19 cellular contexts compared by ENCODE assay signal in the genomic region with DNA sequence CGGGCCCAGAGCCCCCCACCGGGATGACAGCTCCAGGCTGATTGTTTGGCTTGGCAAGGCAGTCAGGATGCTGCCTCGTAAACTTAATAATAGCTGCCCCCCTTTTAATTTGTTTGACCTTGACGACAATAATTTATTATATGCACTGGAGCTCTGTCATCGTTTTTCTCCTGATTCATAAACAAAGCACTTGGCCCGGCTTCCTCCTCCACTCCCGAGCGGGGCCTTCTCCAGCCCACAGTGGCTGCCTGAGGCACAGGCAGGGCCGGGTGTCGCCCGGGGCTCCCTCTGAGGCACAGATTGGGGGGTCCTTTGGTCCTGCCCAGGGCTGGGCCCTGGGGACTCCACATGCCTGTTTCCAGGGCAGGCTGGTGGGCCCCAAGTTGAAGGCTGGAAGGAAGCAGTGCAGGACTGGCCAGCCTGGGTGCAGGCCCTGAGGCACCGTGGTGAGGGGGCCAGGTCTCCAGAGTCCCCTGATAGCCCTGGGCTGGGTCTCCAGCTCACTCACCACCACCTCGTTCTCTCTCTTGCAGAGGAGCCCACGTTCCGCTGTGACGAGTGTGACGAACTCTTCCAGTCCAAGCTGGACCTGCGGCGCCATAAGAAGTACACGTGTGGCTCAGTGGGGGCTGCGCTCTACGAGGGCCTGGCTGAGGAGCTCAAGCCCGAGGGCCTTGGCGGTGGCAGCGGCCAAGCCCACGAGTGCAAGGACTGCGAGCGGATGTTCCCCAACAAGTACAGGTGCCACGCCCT. TPM values are rescaled to one million over a fixed set of nuclear protein-coding genes. Genes with fewer than 3 reads are reported as not detected.
DNase-seq lines count a peak whose midpoint lies in the region; ATAC-seq and TF ChIP-seq lines count a peak whose summit lies in the region.
"Had no signal": no experiment of that assay in that cellular context is flagged by ENCODE, and none has a peak within 500 bp of the region (broad histone marks: within the 10 kb centered on the region; RNA-seq: fewer than 3 reads in every experiment).

No MANE protein-coding gene starts in this region.

- H3K4me3 Mint-ChIP-seq in brain, result no peak overlapping the region
- H3K4me3 Mint-ChIP-seq in activated CD8-positive, alpha-beta T cell treated with anti-CD3 and anti-CD28 coated beads, Interleukin-2, amount 10 ng/mL, durations not matched to agents 7 days and 5 days, result no peak overlapping the region
- H3K4me3 Mint-ChIP-seq: activated CD8-positive, alpha-beta memory T cell treated with anti-CD3 and anti-CD28 coated beads, Interleukin-2, amount 10 ng/mL, durations not matched to agents 7 days and 5 days; memory B cell; natural killer cell treated with Interleukin-12 subunit alpha and Interleukin-12 subunit beta and Interleukin-15 and Interleukin-18, amount 100 ng/mL, for 72 hours; T-helper 17 cell had no signal

- no peaks in the 10 kb centered on the region for H3K36me3 Mint-ChIP-seq in brain
- H3K36me3 Mint-ChIP-seq in activated CD8-positive, alpha-beta T cell treated with anti-CD3 and anti-CD28 coated beads, Interleukin-2, amount 10 ng/mL, durations not matched to agents 7 days and 5 days (ENCODE audit: low read depth), result no peaks in the 10 kb centered on the region
- H3K36me3 Mint-ChIP-seq: activated CD8-positive, alpha-beta memory T cell treated with anti-CD3 and anti-CD28 coated beads, Interleukin-2, amount 10 ng/mL, durations not matched to agents 7 days and 5 days; memory B cell; natural killer cell treated with Interleukin-12 subunit alpha and Interleukin-12 subunit beta and Interleukin-15 and Interleukin-18, amount 100 ng/mL, for 72 hours had no signal

- in situ Hi-C loops in GM13977 (cut with MboI; ENCODE audit: low pct_unique_long_range_greater_than_20kb, low sequenced_read_pairs, unreplicated experiment), result no loop called here

- POLR2A ChIA-PET in activated CD8-positive, alpha-beta T cell treated with anti-CD3 and anti-CD28 coated beads, Interleukin-2, amount 10 ng/mL, durations not matched to agents 7 days and 5 days (lab: Charles Lee), result no interaction called here

- intact Hi-C loops in Right ventricle myocardium superior (cut with DNase I), result loop anchor here (10.0 kb wide), 1 partner anchor 118 kb away; no protein-coding TSS in a partner anchor

- H3K36me3 ChIP-seq in right atrium auricular region, result no peaks in the 10 kb centered on the region

- H3K9me3 ChIP-seq in right atrium auricular region, result no peaks in the 10 kb centered on the region
- H3K9me3 ChIP-seq: stomach had no signal

- H3K4me1 ChIP-seq in right atrium auricular region, result no peaks in the 10 kb centered on the region

- no peak overlapping the region for H3K27ac ChIP-seq in right atrium auricular region
- H3K27ac ChIP-seq: stomach had no signal

- H3K27me3 Mint-ChIP-seq in brain, result peaks cover 3% of the 10 kb centered on the region
- no peaks in the 10 kb centered on the region for H3K27me3 Mint-ChIP-seq in activated CD8-positive, alpha-beta T cell treated with anti-CD3 and anti-CD28 coated beads, Interleukin-2, amount 10 ng/mL, durations not matched to agents 7 days and 5 days (ENCODE audit: low read depth)
- H3K27me3 Mint-ChIP-seq: activated CD8-positive, alpha-beta memory T cell treated with anti-CD3 and anti-CD28 coated beads, Interleukin-2, amount 10 ng/mL, durations not matched to agents 7 days and 5 days had no signal

- peak overlapping the region in 3 of 5 experiments; percentile 67 to 85 (median 73) for H3K27ac Mint-ChIP-seq in brain
- no peak overlapping the region for H3K27ac Mint-ChIP-seq in activated CD8-positive, alpha-beta T cell treated with anti-CD3 and anti-CD28 coated beads, Interleukin-2, amount 10 ng/mL, durations not matched to agents 7 days and 5 days
- H3K27ac Mint-ChIP-seq: activated CD8-positive, alpha-beta memory T cell treated with anti-CD3 and anti-CD28 coated beads, Interleukin-2, amount 10 ng/mL, durations not matched to agents 7 days and 5 days; memory B cell; natural killer cell treated with Interleukin-12 subunit alpha and Interleukin-12 subunit beta and Interleukin-15 and Interleukin-18, amount 100 ng/mL, for 72 hours; T-helper 17 cell had no signal

- H3K4me1 Mint-ChIP-seq in brain, result peaks cover 57% of the 10 kb centered on the region
- H3K4me1 Mint-ChIP-seq in activated CD8-positive, alpha-beta T cell treated with anti-CD3 and anti-CD28 coated beads, Interleukin-2, amount 10 ng/mL, durations not matched to agents 7 days and 5 days (ENCODE audit: low read depth), result no peaks in the 10 kb centered on the region
- H3K4me1 Mint-ChIP-seq: activated CD8-positive, alpha-beta memory T cell treated with anti-CD3 and anti-CD28 coated beads, Interleukin-2, amount 10 ng/mL, durations not matched to agents 7 days and 5 days; memory B cell had no signal

- ATAC-seq in Right ventricle myocardium superior (ENCODE audit: poor library complexity) (no peak), GM19455 (IDR thresholded peaks at IDR 0.05; ENCODE audit: unreplicated experiment) (no peak)
- no peak for ATAC-seq in activated CD8-positive, alpha-beta T cell treated with anti-CD3 and anti-CD28 coated beads, Interleukin-2, amount 10 ng/mL, durations not matched to agents 7 days and 5 days
- ATAC-seq: activated CD8-positive, alpha-beta memory T cell treated with anti-CD3 and anti-CD28 coated beads, Interleukin-2, amount 10 ng/mL, durations not matched to agents 7 days and 5 days; natural killer cell treated with Interleukin-12 subunit alpha and Interleukin-12 subunit beta and Interleukin-15 and Interleukin-18, amount 100 ng/mL, for 72 hours; T-helper 17 cell had no signal

- TF ChIP-seq CTCF in right atrium auricular region (IDR thresholded peaks at IDR 0.05), result no peak
- no peak for TF ChIP-seq CTCF in brain (conservative IDR thresholded peaks at IDR 0.05)
- no peak for TF ChIP-seq CTCF in GM13977 (IDR thresholded peaks at IDR 0.05; ENCODE audit: extremely low read depth, insufficient read depth, missing control alignments)

- no peaks in the 10 kb centered on the region for H3K27me3 ChIP-seq in right atrium auricular region

- H3K4me3 ChIP-seq in right atrium auricular region, result no peak overlapping the region
- H3K4me3 ChIP-seq: stomach had no signal

- CTCF ChIA-PET in activated CD8-positive, alpha-beta T cell treated with anti-CD3 and anti-CD28 coated beads, Interleukin-2, amount 10 ng/mL, durations not matched to agents 7 days and 5 days (lab: Charles Lee), result no interaction called here

- H3K9me3 Mint-ChIP-seq in brain, result no peaks in the 10 kb centered on the region
- no peaks in the 10 kb centered on the region for H3K9me3 Mint-ChIP-seq in activated CD8-positive, alpha-beta T cell treated with anti-CD3 and anti-CD28 coated beads, Interleukin-2, amount 10 ng/mL, durations not matched to agents 7 days and 5 days (ENCODE audit: insufficient read depth)
- H3K9me3 Mint-ChIP-seq: memory B cell; natural killer cell treated with Interleukin-12 subunit alpha and Interleukin-12 subunit beta and Interleukin-15 and Interleukin-18, amount 100 ng/mL, for 72 hours had no signal

- DNase-seq in Right ventricle myocardium superior (peak; percentile 32), right atrium auricular region (ENCODE audit: low spot score) (no peak), M059J (ENCODE audit: low read depth) (peak; percentile 44), stromal cell of bone marrow (ENCODE audit: low read depth) (peak; percentile 42), GM13977 (ENCODE audit: low spot score) (no peak)
- no peak for DNase-seq in activated CD8-positive, alpha-beta T cell treated with anti-CD3 and anti-CD28 coated beads, Interleukin-2, amount 10 ng/mL, durations not matched to agents 7 days and 5 days
- DNase-seq: activated CD8-positive, alpha-beta memory T cell treated with anti-CD3 and anti-CD28 coated beads, Interleukin-2, amount 10 ng/mL, durations not matched to agents 7 days and 5 days; aorta; Calu3; cortex of kidney; NCI-H2227 treated with DMSO at 0.1 percent for 48 hours; SIG-M5; stimulated activated CD4-positive, alpha-beta T cell treated with anti-CD3 and anti-CD28 coated beads, Interleukin-15, amount 100 ng/mL, for 24 hours; stomach; T-helper 17 cell had no signal

RNA-seq across cellular contexts. Expression of gene ARHGEF16, which starts 52.0 kb away (rescaled TPM):
- total RNA-seq in Right ventricle myocardium superior (0.89 TPM), right atrium auricular region (1 to 10 TPM in 1 of 2 donors, under 1 TPM in 1; 0.22 to 1.5 TPM)
- total RNA-seq in M059J (2014; rRNA removed; shearing (Covaris generic)), result 0.59 and 3.0 TPM in 2 replicates
- polyA plus RNA-seq in brain (ENCODE audit: insufficient read depth, low read depth, low replicate concordance), result 13.5 TPM
- total RNA-seq in activated CD8-positive, alpha-beta T cell treated with anti-CD3 and anti-CD28 coated beads, Interleukin-2, amount 10 ng/mL, durations not matched to agents 7 days and 5 days, result not detected
- total RNA-seq: activated CD8-positive, alpha-beta memory T cell treated with anti-CD3 and anti-CD28 coated beads, Interleukin-2, amount 10 ng/mL, durations not matched to agents 7 days and 5 days; natural killer cell treated with Interleukin-12 subunit alpha and Interleukin-12 subunit beta and Interleukin-15 and Interleukin-18, amount 100 ng/mL, for 72 hours had no signal

Comparison
In these comparisons a context has a peak if more than half of its experiments do, and no peak if none do; other contexts are left out.
1. DNase-seq: peak in Right ventricle myocardium superior (single experiment), M059J (single experiment) and stromal cell of bone marrow (single experiment); none in right atrium auricular region (single experiment), GM13977 (single experiment) and activated CD8-positive, alpha-beta T cell treated with anti-CD3 and anti-CD28 coated beads, Interleukin-2, amount 10 ng/mL, durations not matched to agents 7 days and 5 days (single experiment).